In genomic region chr1:155140630-155140953, GRCh38 we compare ENCODE assay signal across 8 cellular contexts. TPM values are rescaled to one million over a fixed set of nuclear protein-coding genes. Genes with fewer than 3 reads are reported as not detected.
A peak's percentile ranks its signal among the peaks of the same experiment; 100 is the strongest.
DNase-seq lines count a peak whose midpoint lies in the region; ATAC-seq, FAIRE-seq and TF ChIP-seq lines count a peak whose summit lies in the region.

No MANE protein-coding gene starts in this region.

- H3K4me1 Mint-ChIP-seq in activated T-cell treated with anti-CD3 and anti-CD28 coated beads, Interleukin-2, amount 50 U/mL, for 72 hours (ENCODE audit: low read depth), result peaks cover 40% of the 10 kb centered on the region
- H3K4me1 Mint-ChIP-seq in astrocyte (ENCODE audit: low read depth, unreplicated experiment), result peaks cover 16% of the 10 kb centered on the region

- peak overlapping the region; percentile 91 for H2AFZ ChIP-seq in astrocyte (ENCODE audit: low read depth, low read length)

- TF ChIP-seq POLR2A in tibial nerve (IDR thresholded peaks at IDR 0.05), result no peak

- peak overlapping the region; percentile 96 for H3K9ac ChIP-seq in astrocyte (ENCODE audit: low read length)
- no peak overlapping the region for H3K9ac ChIP-seq in liver (ENCODE audit: low read depth in 1 of 2, low read length in 2 of 2)

- peaks cover 33% of the 10 kb centered on the region for H3K79me2 ChIP-seq in astrocyte (ENCODE audit: insufficient read depth, low read length)

- H3K9me3 Mint-ChIP-seq in activated T-cell treated with anti-CD3 and anti-CD28 coated beads, Interleukin-2, amount 50 U/mL, for 72 hours, result no peaks in the 10 kb centered on the region
- H3K9me3 Mint-ChIP-seq in astrocyte (ENCODE audit: unreplicated experiment), result no peaks in the 10 kb centered on the region

- no peak for FAIRE-seq in astrocyte (lab: Jason Lieb, UNC)

- TF ChIP-seq CTCF in astrocyte (IDR thresholded peaks at IDR 0.05; ENCODE audit: insufficient read depth, low read depth, low read length), result no peak
- no peak for TF ChIP-seq CTCF in liver (IDR thresholded peaks at IDR 0.05; ENCODE audit: low read depth, low read length, missing input control)
- no peak for TF ChIP-seq CTCF in tibial nerve (IDR thresholded peaks at IDR 0.05)

- H3K27ac Mint-ChIP-seq in activated T-cell treated with anti-CD3 and anti-CD28 coated beads, Interleukin-2, amount 50 U/mL, for 72 hours, result peak overlapping the region; percentile 42
- peak overlapping the region; percentile 97 for H3K27ac Mint-ChIP-seq in astrocyte (ENCODE audit: unreplicated experiment)

- TF ChIP-seq EP300 in tibial nerve (IDR thresholded peaks at IDR 0.05), result no peak

- peaks cover 10% of the 10 kb centered on the region for H4K20me1 ChIP-seq in astrocyte (ENCODE audit: insufficient read depth, low read length)

- H3K4me2 ChIP-seq in astrocyte (ENCODE audit: low read length), result peak overlapping the region; percentile 96

- H3K27me3 ChIP-seq in astrocyte (ENCODE audit: insufficient read depth, low read length) (no peaks in the 10 kb centered on the region), liver (ENCODE audit: control insufficient read depth in 4 of 4, insufficient read depth in 4 of 4, low read length in 3 of 4) (no peaks in the 10 kb centered on the region), tibial nerve (no peaks in the 10 kb centered on the region)

- peaks cover 1 to 7% of the 10 kb centered on the region in 2 donors for H3K36me3 Mint-ChIP-seq in activated T-cell treated with anti-CD3 and anti-CD28 coated beads, Interleukin-2, amount 50 U/mL, for 72 hours (ENCODE audit: insufficient read depth in 2 of 2)
- H3K36me3 Mint-ChIP-seq in astrocyte (ENCODE audit: low read depth, unreplicated experiment), result peaks cover 2% of the 10 kb centered on the region

- ATAC-seq in activated T-cell treated with anti-CD3 and anti-CD28 coated beads, Interleukin-2, amount 50 U/mL, for 72 hours (replicated peaks in 1 of 2), result no peak
- ATAC-seq in GM18909 (IDR thresholded peaks at IDR 0.05; ENCODE audit: poor library complexity, unreplicated experiment), result no peak

- WGBS in liver, result 5% methylated on average over 11 of the region's 11 CpGs
- WGBS in tibial nerve, 2 donors, result 5% methylated on average over 11 of the region's 11 CpGs

- TF ChIP-seq RAD21 in liver (IDR thresholded peaks at IDR 0.05), result no peak

- peak overlapping the region; percentile 75 to 90 for H3K4me3 Mint-ChIP-seq in activated T-cell treated with anti-CD3 and anti-CD28 coated beads, Interleukin-2, amount 50 U/mL, for 72 hours
- H3K4me3 Mint-ChIP-seq in astrocyte (ENCODE audit: unreplicated experiment), result peak overlapping the region; percentile 99

- H3K4me3 ChIP-seq in astrocyte (ENCODE audit: insufficient read depth, low read depth, low read length), result peak overlapping the region; percentile 98
- peak overlapping the region; percentile 73 to 87 (median 83) for H3K4me3 ChIP-seq in liver (ENCODE audit: low read depth in 1 of 3, low read length in 3 of 3)
- peak overlapping the region; percentile 59 to 82 (median 70) for H3K4me3 ChIP-seq in tibial nerve

- H3K9me3 ChIP-seq in astrocyte (ENCODE audit: insufficient read depth, low read depth, low read length) (no peaks in the 10 kb centered on the region), liver (ENCODE audit: control insufficient read depth in 4 of 4, low read length in 3 of 4) (no peaks in the 10 kb centered on the region), tibial nerve (no peaks in the 10 kb centered on the region)

- H3K36me3 ChIP-seq in astrocyte (ENCODE audit: insufficient read depth, low read length), result peaks cover 3% of the 10 kb centered on the region
- H3K36me3 ChIP-seq in liver (ENCODE audit: control insufficient read depth in 4 of 4, insufficient read depth in 3 of 4, low read depth in 1 of 4, low read length in 3 of 4), result no peaks in the 10 kb centered on the region
- peaks cover 0 to 4% (median 0%) of the 10 kb centered on the region in 3 donors for H3K36me3 ChIP-seq in tibial nerve

- peaks cover 8% of the 10 kb centered on the region for H3K4me1 ChIP-seq in astrocyte (ENCODE audit: insufficient read depth, low read length)
- H3K4me1 ChIP-seq in liver (ENCODE audit: control insufficient read depth in 4 of 4, insufficient read depth in 4 of 4, low read length in 3 of 4), result peaks cover 0 to 23% (median 14%) of the 10 kb centered on the region in 4 donors
- H3K4me1 ChIP-seq in tibial nerve, result peaks cover 0 to 40% (median 14%) of the 10 kb centered on the region in 4 donors

- peaks cover 4% of the 10 kb centered on the region for H3K27me3 Mint-ChIP-seq in activated T-cell treated with anti-CD3 and anti-CD28 coated beads, Interleukin-2, amount 50 U/mL, for 72 hours (ENCODE audit: low read depth)
- H3K27me3 Mint-ChIP-seq in astrocyte (ENCODE audit: low read depth, unreplicated experiment), result no peaks in the 10 kb centered on the region

- no peak overlapping the region for H3K27ac ChIP-seq in astrocyte (ENCODE audit: low read depth, low read length)
- H3K27ac ChIP-seq in liver (ENCODE audit: low read depth in 1 of 2, low read length in 2 of 2), result peak overlapping the region in 1 of 2 donors; percentile 80
- peak overlapping the region in 3 of 4 donors; percentile 80 to 95 (median 87) for H3K27ac ChIP-seq in tibial nerve

- no peak for DNase-seq in activated T-cell treated with anti-CD3 and anti-CD28 coated beads, Interleukin-2, amount 50 U/mL, for 72 hours
- DNase-seq in activated T-cell treated with anti-CD3 and anti-CD28 coated beads, Interleukin-2, amount 50 U/mL, for 48 hours, result no peak
- no peak for DNase-seq in astrocyte (ENCODE audit: low read depth)
- DNase-seq in tibial nerve (ENCODE audit: low spot score in 2 of 2), result no peak
- no peak for DNase-seq in DMS 273 treated with DMSO at 0.1 percent for 48 hours (lab: John Stamatoyannopoulos, UW)
- no peak for DNase-seq in activated gamma-delta T cell treated with Interleukin-2 at 50 U/mL for 16 hours

TF ChIP-seq in liver, 16 proteins besides CTCF, POLR2A, EP300 and RAD21:
- TF ChIP-seq EGR1 (IDR thresholded peaks at IDR 0.05; ENCODE audit: low read depth in 2 of 2) (no peak), GABPA (IDR thresholded peaks at IDR 0.05 in 1 of 2, conservative IDR thresholded peaks at IDR 0.05 in 1 of 2) (peak in 1 of 2 donors; percentile 10)
TF ChIP-seq in liver: peak in this region for 1.

RNA-seq across cellular contexts. Expression of gene DPM3, which starts 0.3 kb away (rescaled TPM):
- total RNA-seq in activated T-cell treated with anti-CD3 and anti-CD28 coated beads, Interleukin-2, amount 50 U/mL, for 72 hours, result 10 to 100 TPM; 49.4 to 58.9 TPM
- 31.0 and 36.2 TPM in 2 replicates for total RNA-seq in astrocyte
- total RNA-seq in liver, result 10 to 100 TPM; 27.3 to 62.4 TPM
- 100 to 1,000 TPM in 1 of 2 donors, 10 to 100 TPM in 1; 75.8 to 134 TPM for polyA plus RNA-seq in liver
- 100 to 1,000 TPM in 2 of 4 donors, 10 to 100 TPM in 2; 74.7 to 115 (median 95.6) TPM for total RNA-seq in tibial nerve

RNA-seq across cellular contexts. Expression of gene SLC50A1, which starts 4.9 kb away (rescaled TPM):
- 10 to 100 TPM; 65.0 to 66.3 TPM for total RNA-seq in activated T-cell treated with anti-CD3 and anti-CD28 coated beads, Interleukin-2, amount 50 U/mL, for 72 hours
- 22.8 and 25.4 TPM in 2 replicates for total RNA-seq in astrocyte
- 10 to 100 TPM; 12.7 to 23.3 TPM for total RNA-seq in liver
- polyA plus RNA-seq in liver, result 10 to 100 TPM; 17.3 to 19.1 TPM
- 10 to 100 TPM in 3 of 4 donors, 1 to 10 TPM in 1; 5.7 to 33.9 (median 14.9) TPM for total RNA-seq in tibial nerve

RNA-seq across cellular contexts. Expression of gene EFNA1, which starts 12.9 kb away (rescaled TPM):
- 1 to 10 TPM in 1 of 2 donors, under 1 TPM in 1; 1.00 to 1.4 TPM for total RNA-seq in activated T-cell treated with anti-CD3 and anti-CD28 coated beads, Interleukin-2, amount 50 U/mL, for 72 hours
- 11.3 and 16.4 TPM in 2 replicates for total RNA-seq in astrocyte
- 100 to 1,000 TPM in 1 of 2 donors, 10 to 100 TPM in 1; 58.6 to 180 TPM for total RNA-seq in liver
- 100 to 1,000 TPM; 177 to 236 TPM for polyA plus RNA-seq in liver
- total RNA-seq in tibial nerve, result 10 to 100 TPM; 27.4 to 41.4 (median 34.0) TPM

RNA-seq across cellular contexts. Expression of gene KRTCAP2, which starts 32.5 kb away (rescaled TPM):
- total RNA-seq in activated T-cell treated with anti-CD3 and anti-CD28 coated beads, Interleukin-2, amount 50 U/mL, for 72 hours, result 100 to 1,000 TPM; 199 to 203 TPM
- total RNA-seq in astrocyte, result 161 TPM in 2 replicates
- 10 to 100 TPM; 49.8 TPM for total RNA-seq in liver
- polyA plus RNA-seq in liver, result 100 to 1,000 TPM; 150 to 224 TPM
- total RNA-seq in tibial nerve, result 100 to 1,000 TPM; 102 to 167 (median 146) TPM

RNA-seq across cellular contexts. Expression of gene TRIM46, which starts 33.1 kb away (rescaled TPM):
- total RNA-seq in activated T-cell treated with anti-CD3 and anti-CD28 coated beads, Interleukin-2, amount 50 U/mL, for 72 hours, result 1 to 10 TPM; 8.6 to 9.8 TPM
- total RNA-seq in astrocyte, result 13.2 and 13.6 TPM in 2 replicates
- under 1 TPM; 0.14 to 0.17 TPM for total RNA-seq in liver
- polyA plus RNA-seq in liver, result under 1 TPM; 0.07 to 0.11 TPM
- total RNA-seq in tibial nerve, result 10 to 100 TPM in 2 of 4 donors, 1 to 10 TPM in 2; 6.0 to 20.4 (median 12.7) TPM
